Comparison of ENCODE assay signal across 15 cellular contexts in genomic region chr9:117073071-117073470, GRCh38.
"Had no signal": no experiment of that assay in that cellular context is flagged by ENCODE, and none has a peak within 500 bp of the region (broad histone marks: within the 10 kb centered on the region; RNA-seq: fewer than 3 reads in every experiment).

No MANE protein-coding gene starts in this region.

- H3K27me3 ChIP-seq: right atrium auricular region, sigmoid colon had no signal

- H3K4me1 ChIP-seq: heart right ventricle, right atrium auricular region, sigmoid colon had no signal

- H3K27ac ChIP-seq: coronary artery, heart right ventricle, right atrium auricular region, sigmoid colon, skin epidermis had no signal

- H3K9me3 ChIP-seq: heart right ventricle, right atrium auricular region, sigmoid colon had no signal

- H3K4me1 Mint-ChIP-seq: naive thymus-derived CD4-positive, alpha-beta T cell had no signal

- H3K27ac Mint-ChIP-seq: naive thymus-derived CD4-positive, alpha-beta T cell had no signal

- FAIRE-seq: kidney had no signal

- H3K36me3 ChIP-seq: heart right ventricle, right atrium auricular region, sigmoid colon had no signal

- H3K4me3 ChIP-seq: coronary artery, heart right ventricle, lung, right atrium auricular region, sigmoid colon, skin epidermis had no signal

- ATAC-seq: heart right ventricle; left cardiac atrium; left ventricle myocardium superior; naive thymus-derived CD4-positive, alpha-beta T cell had no signal

- DNase-seq: effector CD4-positive, alpha-beta T cell; foreskin melanocyte; heart right ventricle; kidney; left cardiac atrium; left ventricle myocardium superior; naive thymus-derived CD4-positive, alpha-beta T cell; sigmoid colon; stimulated activated CD4-positive, alpha-beta T cell treated with anti-CD3 and anti-CD28 coated beads, Interleukin-2, amount 100 ng/mL, for 24 hours; stimulated activated CD4-positive, alpha-beta T cell treated with anti-CD3 and anti-CD28 coated beads, Interleukin-4, amount 100 ng/mL, for 4 hours; stimulated activated naive CD4-positive, alpha-beta T cell had no signal
